ENCODE assay signal across 1 cellular context in the genomic region with DNA sequence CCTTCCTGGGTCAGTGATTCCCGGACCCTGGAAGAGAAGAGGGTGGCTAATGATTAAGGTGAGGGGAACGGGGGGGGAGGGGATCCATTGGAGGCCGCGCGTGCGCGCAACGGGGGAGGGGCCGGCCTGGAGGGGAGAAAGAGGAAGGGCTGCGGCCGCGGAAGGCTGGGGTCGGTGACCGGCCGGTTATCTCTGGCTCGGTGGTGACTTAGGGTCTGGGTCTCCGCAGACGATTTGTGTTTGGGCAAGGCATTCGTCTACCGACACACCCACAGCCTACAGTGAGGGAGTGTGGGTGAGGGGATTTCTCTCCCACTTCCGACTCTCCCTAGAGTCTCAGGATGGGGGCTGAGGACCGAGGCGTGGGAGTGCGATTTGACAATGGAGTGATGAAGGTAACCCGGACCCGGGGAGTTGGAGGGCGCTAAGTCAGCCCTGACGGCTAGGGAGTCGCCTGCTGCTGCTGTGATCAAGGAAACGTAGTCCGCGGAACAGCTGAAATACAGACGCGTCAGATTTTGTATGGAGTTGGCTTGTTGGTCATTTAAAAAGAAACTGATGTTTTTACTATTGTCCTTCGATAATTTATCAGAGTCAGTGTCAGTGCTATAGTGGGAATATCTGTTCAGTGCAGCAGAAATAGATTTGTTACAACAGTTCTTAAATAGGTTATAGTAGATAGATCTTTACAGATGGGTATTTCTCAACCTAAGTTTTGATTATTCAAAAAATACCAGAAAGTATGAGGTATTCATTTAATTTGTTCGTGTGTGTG.
TF ChIP-seq lines count a peak whose summit lies in the region.

No MANE protein-coding gene starts in this region.

TF ChIP-seq in HepG2, 621 proteins besides CTCF, POLR2A, EP300 and RAD21 (continued from another document and continues in another):
- TF ChIP-seq, protein P1, sequence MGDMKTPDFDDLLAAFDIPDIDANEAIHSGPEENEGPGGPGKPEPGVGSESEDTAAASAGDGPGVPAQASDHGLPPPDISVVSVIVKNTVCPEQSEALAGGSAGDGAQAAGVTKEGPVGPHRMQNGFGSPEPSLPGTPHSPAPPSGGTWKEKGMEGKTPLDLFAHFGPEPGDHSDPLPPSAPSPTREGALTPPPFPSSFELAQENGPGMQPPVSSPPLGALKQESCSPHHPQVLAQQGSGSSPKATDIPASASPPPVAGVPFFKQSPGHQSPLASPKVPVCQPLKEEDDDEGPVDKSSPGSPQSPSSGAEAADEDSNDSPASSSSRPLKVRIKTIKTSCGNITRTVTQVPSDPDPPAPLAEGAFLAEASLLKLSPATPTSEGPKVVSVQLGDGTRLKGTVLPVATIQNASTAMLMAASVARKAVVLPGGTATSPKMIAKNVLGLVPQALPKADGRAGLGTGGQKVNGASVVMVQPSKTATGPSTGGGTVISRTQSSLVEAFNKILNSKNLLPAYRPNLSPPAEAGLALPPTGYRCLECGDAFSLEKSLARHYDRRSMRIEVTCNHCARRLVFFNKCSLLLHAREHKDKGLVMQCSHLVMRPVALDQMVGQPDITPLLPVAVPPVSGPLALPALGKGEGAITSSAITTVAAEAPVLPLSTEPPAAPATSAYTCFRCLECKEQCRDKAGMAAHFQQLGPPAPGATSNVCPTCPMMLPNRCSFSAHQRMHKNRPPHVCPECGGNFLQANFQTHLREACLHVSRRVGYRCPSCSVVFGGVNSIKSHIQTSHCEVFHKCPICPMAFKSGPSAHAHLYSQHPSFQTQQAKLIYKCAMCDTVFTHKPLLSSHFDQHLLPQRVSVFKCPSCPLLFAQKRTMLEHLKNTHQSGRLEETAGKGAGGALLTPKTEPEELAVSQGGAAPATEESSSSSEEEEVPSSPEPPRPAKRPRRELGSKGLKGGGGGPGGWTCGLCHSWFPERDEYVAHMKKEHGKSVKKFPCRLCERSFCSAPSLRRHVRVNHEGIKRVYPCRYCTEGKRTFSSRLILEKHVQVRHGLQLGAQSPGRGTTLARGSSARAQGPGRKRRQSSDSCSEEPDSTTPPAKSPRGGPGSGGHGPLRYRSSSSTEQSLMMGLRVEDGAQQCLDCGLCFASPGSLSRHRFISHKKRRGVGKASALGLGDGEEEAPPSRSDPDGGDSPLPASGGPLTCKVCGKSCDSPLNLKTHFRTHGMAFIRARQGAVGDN (CRISPR knock-in tag; IDR thresholded peaks at IDR 0.05) = peak; percentile 65
- TF ChIP-seq CREM (IDR thresholded peaks at IDR 0.05) = no peak
- TF ChIP-seq CREM (CRISPR knock-in tag; IDR thresholded peaks at IDR 0.05) = no peak
- TF ChIP-seq, protein P2, sequence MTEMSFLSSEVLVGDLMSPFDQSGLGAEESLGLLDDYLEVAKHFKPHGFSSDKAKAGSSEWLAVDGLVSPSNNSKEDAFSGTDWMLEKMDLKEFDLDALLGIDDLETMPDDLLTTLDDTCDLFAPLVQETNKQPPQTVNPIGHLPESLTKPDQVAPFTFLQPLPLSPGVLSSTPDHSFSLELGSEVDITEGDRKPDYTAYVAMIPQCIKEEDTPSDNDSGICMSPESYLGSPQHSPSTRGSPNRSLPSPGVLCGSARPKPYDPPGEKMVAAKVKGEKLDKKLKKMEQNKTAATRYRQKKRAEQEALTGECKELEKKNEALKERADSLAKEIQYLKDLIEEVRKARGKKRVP (CRISPR knock-in tag; IDR thresholded peaks at IDR 0.05) = peak in 1 of 2 experiments; percentile 39; a peak in 1 of 4 replicates
- peak; percentile 54 for TF ChIP-seq SALL1 (CRISPR knock-in tag; IDR thresholded peaks at IDR 0.05)
- TF ChIP-seq, protein P3, sequence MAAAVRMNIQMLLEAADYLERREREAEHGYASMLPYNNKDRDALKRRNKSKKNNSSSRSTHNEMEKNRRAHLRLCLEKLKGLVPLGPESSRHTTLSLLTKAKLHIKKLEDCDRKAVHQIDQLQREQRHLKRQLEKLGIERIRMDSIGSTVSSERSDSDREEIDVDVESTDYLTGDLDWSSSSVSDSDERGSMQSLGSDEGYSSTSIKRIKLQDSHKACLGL (CRISPR knock-in tag; IDR thresholded peaks at IDR 0.05) = no peak
- TF ChIP-seq HOXA3 (CRISPR knock-in tag; IDR thresholded peaks at IDR 0.05) = peak; percentile 69
- TF ChIP-seq, protein P4, sequence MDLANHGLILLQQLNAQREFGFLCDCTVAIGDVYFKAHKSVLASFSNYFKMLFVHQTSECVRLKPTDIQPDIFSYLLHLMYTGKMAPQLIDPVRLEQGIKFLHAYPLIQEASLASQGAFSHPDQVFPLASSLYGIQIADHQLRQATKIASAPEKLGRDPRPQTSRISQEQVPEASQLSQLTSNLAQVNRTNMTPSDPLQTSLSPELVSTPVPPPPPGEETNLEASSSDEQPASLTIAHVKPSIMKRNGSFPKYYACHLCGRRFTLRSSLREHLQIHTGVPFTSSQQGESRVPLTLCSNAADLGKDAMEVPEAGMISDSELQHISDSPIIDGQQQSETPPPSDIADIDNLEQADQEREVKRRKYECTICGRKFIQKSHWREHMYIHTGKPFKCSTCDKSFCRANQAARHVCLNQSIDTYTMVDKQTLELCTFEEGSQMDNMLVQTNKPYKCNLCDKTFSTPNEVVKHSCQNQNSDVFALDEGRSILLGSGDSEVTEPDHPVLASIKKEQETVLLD (CRISPR knock-in tag; IDR thresholded peaks at IDR 0.05; ENCODE audit: low read depth) = peak; percentile 48
- no peak for TF ChIP-seq ZNF749 (CRISPR knock-in tag; IDR thresholded peaks at IDR 0.05; ENCODE audit: borderline replicate concordance)
- no peak for TF ChIP-seq NR2F6 (IDR thresholded peaks at IDR 0.05)
- TF ChIP-seq NR2F6 (CRISPR knock-in tag; IDR thresholded peaks at IDR 0.05) = 0 out of 2 replicates have a peak, but pooled peaks have one; percentile 9
- TF ChIP-seq ETV6 (CRISPR knock-in tag; conservative IDR thresholded peaks at IDR 0.05) = 0 out of 2 replicates have a peak, but pooled peaks have one; percentile 35
- no peak for TF ChIP-seq RBFOX2 (IDR thresholded peaks at IDR 0.05; ENCODE audit: low read depth, low read length)
- TF ChIP-seq ZNF296 (CRISPR knock-in tag; conservative IDR thresholded peaks at IDR 0.05) = no peak
- 0 out of 2 replicates have a peak, but pooled peaks have one; percentile 28 for TF ChIP-seq HDAC2 (CRISPR knock-in tag; IDR thresholded peaks at IDR 0.05)
- TF ChIP-seq, protein P5, sequence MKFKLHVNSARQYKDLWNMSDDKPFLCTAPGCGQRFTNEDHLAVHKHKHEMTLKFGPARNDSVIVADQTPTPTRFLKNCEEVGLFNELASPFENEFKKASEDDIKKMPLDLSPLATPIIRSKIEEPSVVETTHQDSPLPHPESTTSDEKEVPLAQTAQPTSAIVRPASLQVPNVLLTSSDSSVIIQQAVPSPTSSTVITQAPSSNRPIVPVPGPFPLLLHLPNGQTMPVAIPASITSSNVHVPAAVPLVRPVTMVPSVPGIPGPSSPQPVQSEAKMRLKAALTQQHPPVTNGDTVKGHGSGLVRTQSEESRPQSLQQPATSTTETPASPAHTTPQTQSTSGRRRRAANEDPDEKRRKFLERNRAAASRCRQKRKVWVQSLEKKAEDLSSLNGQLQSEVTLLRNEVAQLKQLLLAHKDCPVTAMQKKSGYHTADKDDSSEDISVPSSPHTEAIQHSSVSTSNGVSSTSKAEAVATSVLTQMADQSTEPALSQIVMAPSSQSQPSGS (CRISPR knock-in tag; IDR thresholded peaks at IDR 0.05) = 0 out of 2 replicates have a peak, but pooled peaks have one; percentile 18
- TF ChIP-seq ZNF746 (CRISPR knock-in tag; IDR thresholded peaks at IDR 0.05) = 0 out of 2 replicates have a peak, but pooled peaks have one; percentile 38
- TF ChIP-seq ZNF256 (CRISPR knock-in tag; conservative IDR thresholded peaks at IDR 0.05) = no peak
- TF ChIP-seq KAT8 (CRISPR knock-in tag; IDR thresholded peaks at IDR 0.05) = no peak
- TF ChIP-seq ISX (CRISPR knock-in tag; conservative IDR thresholded peaks at IDR 0.05) = 0 out of 2 replicates have a peak, but pooled peaks have one; percentile 62
- 0 out of 2 replicates have a peak, but pooled peaks have one; percentile 15 for TF ChIP-seq ZNF510 (CRISPR knock-in tag; IDR thresholded peaks at IDR 0.05; ENCODE audit: low read depth)
- TF ChIP-seq KLF12 (CRISPR knock-in tag; IDR thresholded peaks at IDR 0.05; ENCODE audit: borderline replicate concordance) = 0 out of 2 replicates have a peak, but pooled peaks have one; percentile 67
- TF ChIP-seq, protein P6, sequence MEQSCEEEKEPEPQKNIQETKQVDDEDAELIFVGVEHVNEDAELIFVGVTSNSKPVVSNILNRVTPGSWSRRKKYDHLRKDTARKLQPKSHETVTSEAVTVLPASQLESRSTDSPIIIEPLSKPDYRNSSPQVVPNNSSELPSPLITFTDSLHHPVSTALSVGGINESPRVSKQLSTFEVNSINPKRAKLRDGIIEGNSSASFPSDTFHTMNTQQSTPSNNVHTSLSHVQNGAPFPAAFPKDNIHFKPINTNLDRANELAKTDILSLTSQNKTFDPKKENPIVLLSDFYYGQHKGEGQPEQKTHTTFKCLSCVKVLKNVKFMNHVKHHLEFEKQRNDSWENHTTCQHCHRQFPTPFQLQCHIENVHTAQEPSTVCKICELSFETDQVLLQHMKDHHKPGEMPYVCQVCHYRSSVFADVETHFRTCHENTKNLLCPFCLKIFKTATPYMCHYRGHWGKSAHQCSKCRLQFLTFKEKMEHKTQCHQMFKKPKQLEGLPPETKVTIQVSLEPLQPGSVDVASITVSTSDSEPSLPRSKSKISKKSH (CRISPR knock-in tag; IDR thresholded peaks at IDR 0.05; ENCODE audit: borderline replicate concordance) = 0 out of 2 replicates have a peak, but pooled peaks have one; percentile 11
- 0 out of 2 replicates have a peak, but pooled peaks have one; percentile 15 for TF ChIP-seq BCL6 (CRISPR knock-in tag; IDR thresholded peaks at IDR 0.05)
- TF ChIP-seq ZFP82 (CRISPR knock-in tag; IDR thresholded peaks at IDR 0.05; ENCODE audit: borderline replicate concordance) = no peak
- TF ChIP-seq, protein P7, sequence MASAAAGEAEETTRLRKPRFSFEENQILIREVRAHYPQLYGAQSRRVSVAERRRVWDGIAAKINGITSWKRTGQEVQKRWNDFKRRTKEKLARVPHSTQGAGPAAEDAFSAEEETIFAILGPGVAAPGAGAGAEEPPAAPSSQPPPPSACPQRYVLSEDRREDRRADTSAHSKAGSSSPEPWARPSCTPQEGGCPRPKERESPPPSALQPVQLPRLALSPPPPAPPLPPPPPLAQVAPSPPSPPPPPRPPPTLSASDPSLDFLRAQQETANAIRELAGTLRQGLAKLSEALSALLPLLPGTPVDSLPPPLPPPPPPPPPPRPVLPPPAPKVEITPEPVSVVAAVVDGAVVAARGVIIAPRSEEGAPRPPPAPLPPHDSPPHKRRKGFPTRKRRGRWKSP (CRISPR knock-in tag; IDR thresholded peaks at IDR 0.05) = 0 out of 2 replicates have a peak, but pooled peaks have one; percentile 57
- TF ChIP-seq HMGA1 (CRISPR knock-in tag; conservative IDR thresholded peaks at IDR 0.05) = no peak
- no peak for TF ChIP-seq RFXAP (CRISPR knock-in tag; IDR thresholded peaks at IDR 0.05; ENCODE audit: borderline replicate concordance)
- peak; percentile 50 for TF ChIP-seq ZBTB7B (CRISPR knock-in tag; IDR thresholded peaks at IDR 0.05)
- TF ChIP-seq, protein P8, sequence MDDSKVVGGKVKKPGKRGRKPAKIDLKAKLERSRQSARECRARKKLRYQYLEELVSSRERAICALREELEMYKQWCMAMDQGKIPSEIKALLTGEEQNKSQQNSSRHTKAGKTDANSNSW (CRISPR knock-in tag; IDR thresholded peaks at IDR 0.05; ENCODE audit: borderline replicate concordance) = 0 out of 2 replicates have a peak, but pooled peaks have one; percentile 16
- TF ChIP-seq FLYWCH1 (CRISPR knock-in tag; IDR thresholded peaks at IDR 0.05) = no peak
- peak; percentile 65; the same call in 1 of the 2 replicates for TF ChIP-seq PCBP1 (IDR thresholded peaks at IDR 0.05; ENCODE audit: borderline replicate concordance, low read depth, low read length)
- TF ChIP-seq KDM5A (IDR thresholded peaks at IDR 0.05; ENCODE audit: borderline replicate concordance, low read length) = peak; percentile 35; the same call in 1 of the 2 replicates
- peak; percentile 82 for TF ChIP-seq SAP130 (CRISPR knock-in tag; IDR thresholded peaks at IDR 0.05; ENCODE audit: low read depth)
- TF ChIP-seq, protein P9, sequence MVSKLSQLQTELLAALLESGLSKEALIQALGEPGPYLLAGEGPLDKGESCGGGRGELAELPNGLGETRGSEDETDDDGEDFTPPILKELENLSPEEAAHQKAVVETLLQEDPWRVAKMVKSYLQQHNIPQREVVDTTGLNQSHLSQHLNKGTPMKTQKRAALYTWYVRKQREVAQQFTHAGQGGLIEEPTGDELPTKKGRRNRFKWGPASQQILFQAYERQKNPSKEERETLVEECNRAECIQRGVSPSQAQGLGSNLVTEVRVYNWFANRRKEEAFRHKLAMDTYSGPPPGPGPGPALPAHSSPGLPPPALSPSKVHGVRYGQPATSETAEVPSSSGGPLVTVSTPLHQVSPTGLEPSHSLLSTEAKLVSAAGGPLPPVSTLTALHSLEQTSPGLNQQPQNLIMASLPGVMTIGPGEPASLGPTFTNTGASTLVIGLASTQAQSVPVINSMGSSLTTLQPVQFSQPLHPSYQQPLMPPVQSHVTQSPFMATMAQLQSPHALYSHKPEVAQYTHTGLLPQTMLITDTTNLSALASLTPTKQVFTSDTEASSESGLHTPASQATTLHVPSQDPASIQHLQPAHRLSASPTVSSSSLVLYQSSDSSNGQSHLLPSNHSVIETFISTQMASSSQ (IDR thresholded peaks at IDR 0.05; ENCODE audit: low read depth) = peak; percentile 63; the same call in 1 of the 2 replicates
- TF ChIP-seq, protein P9 (CRISPR knock-in tag; IDR thresholded peaks at IDR 0.05; ENCODE audit: borderline replicate concordance) = 0 out of 2 replicates have a peak, but pooled peaks have one; percentile 79
- TF ChIP-seq ZNF12 (CRISPR knock-in tag; IDR thresholded peaks at IDR 0.05) = peak; percentile 44; the same call in 1 of the 2 replicates
- peak; percentile 70; the same call in 1 of the 2 replicates for TF ChIP-seq KDM5B (CRISPR knock-in tag; IDR thresholded peaks at IDR 0.05; ENCODE audit: borderline replicate concordance)
- TF ChIP-seq NRL (CRISPR knock-in tag; IDR thresholded peaks at IDR 0.05; ENCODE audit: borderline replicate concordance) = no peak; the same call in 1 of the 2 replicates
- peak; percentile 43; the same call in 1 of the 2 replicates for TF ChIP-seq ZSCAN25 (CRISPR knock-in tag; IDR thresholded peaks at IDR 0.05)
- TF ChIP-seq ISL2 (CRISPR knock-in tag; IDR thresholded peaks at IDR 0.05) = 0 out of 2 replicates have a peak, but pooled peaks have one; percentile 17
- TF ChIP-seq FOXO1 (CRISPR knock-in tag; IDR thresholded peaks at IDR 0.05) = no peak
- peak; percentile 75 for TF ChIP-seq HNRNPK (IDR thresholded peaks at IDR 0.05; ENCODE audit: low read depth, low read length, poor library complexity, severe bottlenecking)
- no peak for TF ChIP-seq ZNF44 (CRISPR knock-in tag; IDR thresholded peaks at IDR 0.05)
- 0 out of 2 replicates have a peak, but pooled peaks have one; percentile 57 for TF ChIP-seq HOXA9 (CRISPR knock-in tag; IDR thresholded peaks at IDR 0.05; ENCODE audit: borderline replicate concordance)
